In genomic region chr2:118706844-118707243, GRCh38 we compare ENCODE assay signal across 33 cellular contexts.
"Had no signal": no experiment of that assay in that cellular context is flagged by ENCODE, and none has a peak within 500 bp of the region (broad histone marks: within the 10 kb centered on the region; RNA-seq: fewer than 3 reads in every experiment).

No MANE protein-coding gene starts in this region.

- ATAC-seq: activated naive CD4-positive, alpha-beta T cell treated with anti-CD3 and anti-CD28 coated beads, Interleukin-2, amount 50 U/mL, for 72 hours; activated naive CD8-positive, alpha-beta T cell treated with anti-CD3 and anti-CD28 coated beads, Interleukin-2, amount 50 U/mL, for 24 hours; activated T-cell treated with anti-CD3 and anti-CD28 coated beads, Interleukin-2, amount 50 U/mL, for 4 hours; activated T-cell treated with anti-CD3 and anti-CD28 coated beads, Interleukin-2, amount 50 U/mL, for 72 hours; activated T-helper 17 cell treated with anti-CD3 and anti-CD28 coated beads, Interleukin-2, amount 50 U/mL, for 72 hours; body of pancreas had no signal

- H3K27me3 ChIP-seq: adrenal gland, ascending aorta, body of pancreas, brain microvascular endothelial cell, breast epithelium, cardiac muscle cell had no signal

- H3K27ac ChIP-seq: adrenal gland, ascending aorta, body of pancreas, brain microvascular endothelial cell, breast epithelium, cardiac muscle cell had no signal

- DNase-seq: activated effector memory CD4-positive, alpha-beta T cell treated with anti-CD3 and anti-CD28 coated beads, Interleukin-2, amount 50 U/mL, for 16 hours; activated effector memory CD4-positive, alpha-beta T cell treated with Interleukin-2 at 50 U/mL for 16 hours; activated gamma-delta T cell; activated gamma-delta T cell treated with Interleukin-2 at 50 U/mL for 16 hours; activated naive CD4-positive, alpha-beta T cell; activated naive CD4-positive, alpha-beta T cell treated with anti-CD3 and anti-CD28 coated beads for 36 hours; activated naive CD4-positive, alpha-beta T cell treated with anti-CD3 and anti-CD28 coated beads, Interleukin-2, amount 10 ng/mL, durations not matched to agents 7 days and 5 days; activated naive CD4-positive, alpha-beta T cell treated with anti-CD3 and anti-CD28 coated beads, Interleukin-2, amount 50 U/mL, for 16 hours; activated naive CD4-positive, alpha-beta T cell treated with Interleukin-2 at 50 U/mL for 16 hours; activated naive CD8-positive, alpha-beta T cell treated with anti-CD3 and anti-CD28 coated beads for 36 hours; activated naive CD8-positive, alpha-beta T cell treated with anti-CD3 and anti-CD28 coated beads, Interleukin-2, amount 10 ng/mL, durations not matched to agents 7 days and 5 days; activated naive CD8-positive, alpha-beta T cell treated with anti-CD3 and anti-CD28 coated beads, Interleukin-2, amount 50 U/mL, for 24 hours; activated T-cell treated with anti-CD3 and anti-CD28 coated beads, Interleukin-2, amount 50 U/mL, for 24 hours; activated T-cell treated with anti-CD3 and anti-CD28 coated beads, Interleukin-2, amount 50 U/mL, for 4 hours; activated T-cell treated with anti-CD3 and anti-CD28 coated beads, Interleukin-2, amount 50 U/mL, for 48 hours; activated T-cell treated with anti-CD3 and anti-CD28 coated beads, Interleukin-2, amount 50 U/mL, for 72 hours; adrenal gland; amniotic stem cell; amygdala; anterior cingulate cortex; aorta; body of pancreas; brain microvascular endothelial cell; caudate nucleus; central memory CD4-positive, alpha-beta T cell; cerebellar nuclear complex had no signal

- H3K9me3 ChIP-seq: adrenal gland, body of pancreas had no signal

- H3K4me1 ChIP-seq: adrenal gland, ascending aorta, body of pancreas, breast epithelium had no signal

- H3K4me3 ChIP-seq: adrenal gland, ascending aorta, body of pancreas, breast epithelium, cardiac muscle cell had no signal

- FAIRE-seq: astrocyte, bronchial epithelial cell had no signal

- H3K36me3 ChIP-seq: adrenal gland, ascending aorta, brain microvascular endothelial cell, breast epithelium, cardiac muscle cell had no signal
